In genomic region chr3:142777927-142778326, GRCh38 we compare ENCODE assay signal across 17 cellular contexts. TPM values are rescaled to one million over a fixed set of nuclear protein-coding genes. Genes with fewer than 3 reads are reported as not detected.
DNase-seq lines count a peak whose midpoint lies in the region; ATAC-seq, FAIRE-seq and TF ChIP-seq lines count a peak whose summit lies in the region.
"Had no signal": no experiment of that assay in that cellular context is flagged by ENCODE, and none has a peak within 500 bp of the region (broad histone marks: within the 10 kb centered on the region; RNA-seq: fewer than 3 reads in every experiment).

No MANE protein-coding gene starts in this region.

- peak overlapping the region; percentile 54 for H2AFZ ChIP-seq in K562 (ENCODE audit: low read depth, low read length)

- H3K4me2 ChIP-seq in K562 (ENCODE audit: insufficient read depth, low read length): no peak overlapping the region

- DNase-seq in D721Med (ENCODE audit: insufficient read length, low spot score) (peak; percentile 19), HFFc6 (no peak), K562 (ENCODE audit: extremely low read depth in 1 of 4, low spot score in 3 of 4) (no peak), osteocyte (ENCODE audit: extremely low spot score, unreplicated experiment) (no peak), superior temporal gyrus (ENCODE audit: extremely low spot score) (no peak), heart right ventricle (no peak)
- DNase-seq: CD4-positive, CD25-positive, alpha-beta regulatory T cell; DND-41; Karpas-422; NCI-H1092; NCI-H1417 treated with DMSO at 0.1 percent for 48 hours; NCI-H1694 treated with DMSO at 0.1 percent for 48 hours; NCI-H2081; NCI-H2227 treated with DMSO at 0.1 percent for 48 hours; SIG-M5 had no signal

- no peaks in the 10 kb centered on the region for H3K79me2 ChIP-seq in K562 (ENCODE audit: control insufficient read depth, insufficient read depth, low read length)

- H3K9ac ChIP-seq in K562 (ENCODE audit: insufficient read depth in 1 of 2, low read depth in 2 of 2, low read length in 2 of 2): no peak overlapping the region

- CTCF ChIA-PET in K562 (lab: Yijun Ruan, JAX; ENCODE audit: low intra/inter-chr PET ratio): interaction anchor here (0.7 kb wide), 1 partner anchor 208 kb away, joined by 3 read pairs; no protein-coding TSS in a partner anchor

- peak overlapping the region; percentile 66; the same call in 1 of the 3 replicates for H3K27ac ChIP-seq in K562 (ENCODE audit: extremely low read depth, low read depth, low read length)
- H3K27ac ChIP-seq in heart right ventricle: no peak overlapping the region
- H3K27ac ChIP-seq: SK-N-MC had no signal

- H3K27me3 ChIP-seq in K562 (ENCODE audit: control insufficient read depth in 2 of 2, insufficient read depth in 2 of 2, low read length in 2 of 2): no peaks in the 10 kb centered on the region
- no peaks in the 10 kb centered on the region for H3K27me3 ChIP-seq in heart right ventricle

- POLR2A ChIA-PET in K562 (lab: Yijun Ruan, JAX): no interaction called here

- H3K4me3 ChIP-seq in K562 (no peak overlapping the region), heart right ventricle (no peak overlapping the region)
- H3K4me3 ChIP-seq: SK-N-MC had no signal

- intact Hi-C loops in K562 (cut with micrococcal nuclease) (no loop called here), heart right ventricle (cut with DNase I) (no loop called here)

- no peaks in the 10 kb centered on the region for H3K36me3 ChIP-seq in K562 (ENCODE audit: control insufficient read depth, insufficient read depth, low read length)
- peaks cover 0 to 27% (median 3%) of the 10 kb centered on the region in 9 donors for H3K36me3 ChIP-seq in heart right ventricle

- H3K4me3 Mint-ChIP-seq in HFFc6 (no peak overlapping the region), osteocyte (ENCODE audit: unreplicated experiment) (no peak overlapping the region)
- H3K4me3 Mint-ChIP-seq: CD4-positive, CD25-positive, alpha-beta regulatory T cell had no signal

- no TSS peak for BruUV-seq in K562 (replicated peaks; lab: Mats Ljungman, UMichigan)

- peaks cover 13% of the 10 kb centered on the region for H3K4me1 Mint-ChIP-seq in HFFc6 (ENCODE audit: low read depth)
- H3K4me1 Mint-ChIP-seq in osteocyte (ENCODE audit: unreplicated experiment): peaks cover 5% of the 10 kb centered on the region
- H3K4me1 Mint-ChIP-seq: CD4-positive, CD25-positive, alpha-beta regulatory T cell had no signal

- no peak for TF ChIP-seq RAD21 in K562 (CRISPR knock-in tag; conservative IDR thresholded peaks at IDR 0.05 in 1 of 2, IDR thresholded peaks at IDR 0.05 in 1 of 2)

- H3K27ac Mint-ChIP-seq in HFFc6: 0 out of 2 replicates have a peak overlapping the region, but pooled peaks have one; percentile 2
- H3K27ac Mint-ChIP-seq in osteocyte (ENCODE audit: unreplicated experiment): peak overlapping the region; percentile 0
- H3K27ac Mint-ChIP-seq: CD4-positive, CD25-positive, alpha-beta regulatory T cell had no signal

- H3K9me3 Mint-ChIP-seq in HFFc6 (no peaks in the 10 kb centered on the region), osteocyte (ENCODE audit: unreplicated experiment) (no peaks in the 10 kb centered on the region)

- TF ChIP-seq POLR2A in K562 (conservative IDR thresholded peaks at IDR 0.05): no peak

- H3K9me1 ChIP-seq in K562 (ENCODE audit: control insufficient read depth, insufficient read depth, low read length): no peaks in the 10 kb centered on the region

- H3K36me3 Mint-ChIP-seq in HFFc6 (ENCODE audit: low read depth) (peaks cover 5% of the 10 kb centered on the region), osteocyte (ENCODE audit: unreplicated experiment) (peaks cover 17% of the 10 kb centered on the region)

- no peaks in the 10 kb centered on the region for H3K9me3 ChIP-seq in K562 (replicated peaks; ENCODE audit: control insufficient read depth, insufficient read depth, low read depth, low read length)
- no peaks in the 10 kb centered on the region for H3K9me3 ChIP-seq in heart right ventricle

- TF ChIP-seq EP300 in K562 (IDR thresholded peaks at IDR 0.05; ENCODE audit: low read length): no peak

- H4K20me1 ChIP-seq in K562 (replicated peaks; ENCODE audit: control insufficient read depth, insufficient read depth, low read length): no peaks in the 10 kb centered on the region

- H3K27me3 Mint-ChIP-seq in HFFc6 (ENCODE audit: insufficient read depth): no peaks in the 10 kb centered on the region
- H3K27me3 Mint-ChIP-seq in osteocyte (ENCODE audit: unreplicated experiment): no peaks in the 10 kb centered on the region

- peak; percentile 16 for FAIRE-seq in D721Med (lab: Jason Lieb, UNC)
- no peak for FAIRE-seq in K562 (lab: Jason Lieb, UNC)

- H3K4me1 ChIP-seq in K562 (replicated peaks in 1 of 2; ENCODE audit: control insufficient read depth in 2 of 2, insufficient read depth in 2 of 2, low read length in 2 of 2) (peaks cover 0 to 3% of the 10 kb centered on the region in 2 experiments; a peak in 1 of 5 replicates), heart right ventricle (no peaks in the 10 kb centered on the region)

- TF ChIP-seq CTCF in D721Med (IDR thresholded peaks at IDR 0.05; ENCODE audit: insufficient read depth, missing control alignments) (no peak), HFFc6 (IDR thresholded peaks at IDR 0.05) (no peak), K562 (IDR thresholded peaks at IDR 0.05 in 2 of 3, conservative IDR thresholded peaks at IDR 0.05 in 1 of 3; ENCODE audit: insufficient read depth in 2 of 3, low read depth in 1 of 3, low read length in 3 of 3) (no peak), osteocyte (IDR thresholded peaks at IDR 0.05) (no peak), heart right ventricle (IDR thresholded peaks at IDR 0.05) (no peak)

- in situ Hi-C loops in K562 (cut with MboI): no loop called here

- ATAC-seq in K562 (peak; percentile 56), HG03025 (IDR thresholded peaks at IDR 0.05; ENCODE audit: low FRiP score, unreplicated experiment) (no peak), heart right ventricle (no peak)

TF ChIP-seq in K562, 482 proteins besides CTCF, POLR2A, EP300 and RAD21:
- no peak for TF ChIP-seq FOXJ2 (tag; IDR thresholded peaks at IDR 0.05)
- TF ChIP-seq ZNF274 (IDR thresholded peaks at IDR 0.05; ENCODE audit: borderline replicate concordance, low read depth, low read length): no peak
- no peak for TF ChIP-seq FOXP1 (CRISPR knock-in tag; IDR thresholded peaks at IDR 0.05)
- no peak for TF ChIP-seq FOXO4 (CRISPR knock-in tag; IDR thresholded peaks at IDR 0.05)
- TF ChIP-seq BCOR (IDR thresholded peaks at IDR 0.05): no peak
- TF ChIP-seq ZNF263 (CRISPR knock-in tag; IDR thresholded peaks at IDR 0.05; ENCODE audit: borderline replicate concordance): no peak
- no peak for TF ChIP-seq SPI1 (IDR thresholded peaks at IDR 0.05; ENCODE audit: borderline replicate concordance, low read depth, low read length)

RNA-seq across cellular contexts. Expression of gene TRPC1, which starts 54.1 kb away (rescaled TPM):
- total RNA-seq in HFFc6 (2021; fragmentation: NEBNext Ultra II Directional; extraction: Animal tissue kit (Norgen Biotek cat#: 25700)): 10 to 100 TPM in 4 of 6 experiments, 1 to 10 TPM in 2; 8.9 to 14.6 (median 11.1) TPM
- total RNA-seq in K562 (2011; cell fraction: chromatin; rRNA removed; ENCODE audit: low replicate concordance): 6.4 and 31.1 TPM in 2 replicates
- 3.3 and 9.9 TPM in 2 replicates for total RNA-seq in K562 (2011; cell fraction: nucleolus; rRNA removed)
- total RNA-seq in K562 (2011; cell fraction: nucleoplasm; rRNA removed): 7.2 and 12.1 TPM in 2 replicates
- total RNA-seq in K562 (2014; rRNA removed) (2.8 and 4.1 TPM in 2 replicates), K562 (2014; rRNA removed; fragmentation: Illumina TruSeq; extraction: Trizol) (5.7 and 6.5 TPM in 2 replicates), K562 (2015; rRNA removed; fragmentation: Illumina TruSeq; extraction: Trizol) (4.1 and 6.2 TPM in 2 replicates), K562 (2021) (4.2 and 4.6 TPM in 2 replicates), osteocyte (16.6 and 18.6 TPM in 2 replicates), heart right ventricle (10 to 100 TPM in 8 of 10 donors, 1 to 10 TPM in 2; 6.3 to 17.6 (median 11.8) TPM)
- polyA plus RNA-seq in K562 (2011; rRNA removed) (1.9 and 2.0 TPM in 2 replicates), K562 (2014; fragmentation: Illumina TruSeq; extraction: Trizol) (3.0 and 3.5 TPM in 2 replicates), K562 (2014; fragmentation: Nextera tagmentation; extraction: Ambion mirVana) (1 to 10 TPM; 1.4 to 2.2 TPM), K562 (2014; rRNA removed) (2.6 and 3.5 TPM in 2 replicates), heart right ventricle (10 to 100 TPM in 1 of 2 donors, 1 to 10 TPM in 1; 2.1 to 22.4 TPM)
- polyA plus RNA-seq in K562 (2011; cell fraction: cytosol; rRNA removed): 0.49 and 0.50 TPM in 2 replicates
- polyA plus RNA-seq in K562 (2011; cell fraction: nucleus; rRNA removed): 1.4 and 3.2 TPM in 2 replicates
- polyA plus RNA-seq in K562 (2012): 3.2 and 3.5 TPM in 2 replicates
- polyA minus RNA-seq in K562 (2011; rRNA and poly(A)+ RNA removed): 2.0 and 5.1 TPM in 2 replicates
- 3.1 and 4.7 TPM in 2 replicates for polyA minus RNA-seq in K562 (2011; cell fraction: cytosol; rRNA and poly(A)+ RNA removed)
- polyA minus RNA-seq in K562 (2011; cell fraction: nucleus; rRNA and poly(A)+ RNA removed): 3.9 and 4.1 TPM in 2 replicates
